ENCODE assay signal across 8 cellular contexts in the genomic region with DNA sequence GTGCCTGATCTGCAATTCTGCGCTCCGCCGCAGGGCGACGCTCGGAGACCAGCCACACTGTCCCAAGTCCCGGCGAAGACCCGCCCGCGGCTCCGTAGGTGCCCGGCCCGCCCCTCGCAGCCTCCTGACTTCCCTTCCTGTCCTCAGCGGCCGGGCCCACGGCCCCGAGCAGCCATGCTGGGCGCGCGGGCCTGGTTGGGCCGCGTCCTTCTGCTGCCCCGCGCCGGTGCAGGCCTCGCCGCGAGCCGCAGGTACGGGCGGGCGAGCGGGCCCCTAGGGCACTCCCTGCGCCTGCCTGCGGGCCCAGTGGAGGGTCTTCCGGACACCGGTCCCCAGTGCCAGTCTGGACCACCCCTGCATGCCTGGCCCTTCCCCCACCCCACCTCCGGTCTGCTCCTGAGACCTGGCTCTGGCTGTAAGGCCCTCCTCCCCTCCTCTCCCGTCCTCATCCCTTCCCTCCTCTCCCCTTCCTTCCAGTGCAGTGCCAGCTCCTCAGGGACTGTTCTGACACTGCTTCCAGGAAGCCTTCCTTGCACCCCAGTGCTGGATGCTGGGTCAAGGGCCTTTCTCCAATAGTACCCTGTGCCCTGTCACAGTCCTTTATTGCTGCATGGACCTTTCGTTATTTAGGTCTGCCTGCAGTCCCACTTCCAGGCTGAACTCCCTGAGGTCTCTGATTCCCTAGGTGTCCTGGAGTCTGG. TPM values are rescaled to one million over a fixed set of nuclear protein-coding genes. Genes with fewer than 3 reads are reported as not detected.
DNase-seq lines count a peak whose midpoint lies in the region; ATAC-seq and TF ChIP-seq lines count a peak whose summit lies in the region.

A gene (plus strand): TSS at position 140 of the 701 bp plus-strand sequence. CDS start 35 bp downstream, at position 175.

- peak within 1 kb of the TSS; percentile 80 for H3K27ac Mint-ChIP-seq in activated CD4-positive, alpha-beta T cell treated with anti-CD3 and anti-CD28 coated beads, Interleukin-2, amount 10 ng/mL, durations not matched to agents 24 days and 14 days

- peak; percentile 93 for TF ChIP-seq POLR2A in GM18951 (IDR thresholded peaks at IDR 0.05; ENCODE audit: extremely low read depth, insufficient read depth, insufficient read length)

- no peaks in the 10 kb centered on the region for H3K36me3 ChIP-seq in left lung

- peaks cover 16% of the 10 kb centered on the region for H3K4me1 Mint-ChIP-seq in activated CD4-positive, alpha-beta T cell treated with anti-CD3 and anti-CD28 coated beads, Interleukin-2, amount 10 ng/mL, durations not matched to agents 24 days and 14 days

- H3K4me3 ChIP-seq in coronary artery: peak within 1 kb of the TSS; percentile 87
- H3K4me3 ChIP-seq in left lung: peak within 1 kb of the TSS; percentile 53 to 54

- intact Hi-C loops in activated CD4-positive, alpha-beta T cell treated with anti-CD3 and anti-CD28 coated beads, Interleukin-2, amount 10 ng/mL, durations not matched to agents 24 days and 14 days (cut with micrococcal nuclease): loop anchor here (1.0 to 10.0 kb wide), 7 partner anchors 14 to 408 kb away; a partner anchor contains a TSS
- intact Hi-C loops in left lung (cut with DNase I): loop anchor here in 1 of 2 donors (10.0 kb wide), 1 partner anchor 408 kb away; no protein-coding TSS in a partner anchor

- H3K27me3 ChIP-seq in left lung: no peaks in the 10 kb centered on the region

- peaks cover 14 to 30% of the 10 kb centered on the region in 2 donors for H3K4me1 ChIP-seq in left lung

- H3K27me3 Mint-ChIP-seq in activated CD4-positive, alpha-beta T cell treated with anti-CD3 and anti-CD28 coated beads, Interleukin-2, amount 10 ng/mL, durations not matched to agents 24 days and 14 days: peaks cover 19% of the 10 kb centered on the region

- TF ChIP-seq CTCF in AG09319 (IDR thresholded peaks at IDR 0.05; ENCODE audit: low read depth, low read length) (peak; percentile 98), coronary artery (IDR thresholded peaks at IDR 0.05) (peak; percentile 95), left lung (IDR thresholded peaks at IDR 0.05) (peak; percentile 96 to 99)

- no peaks in the 10 kb centered on the region for H3K9me3 ChIP-seq in left lung

- no peaks in the 10 kb centered on the region for H3K36me3 Mint-ChIP-seq in activated CD4-positive, alpha-beta T cell treated with anti-CD3 and anti-CD28 coated beads, Interleukin-2, amount 10 ng/mL, durations not matched to agents 24 days and 14 days (ENCODE audit: low read depth)

- H3K4me3 Mint-ChIP-seq in activated CD4-positive, alpha-beta T cell treated with anti-CD3 and anti-CD28 coated beads, Interleukin-2, amount 10 ng/mL, durations not matched to agents 24 days and 14 days: peak within 1 kb of the TSS; percentile 83

- DNase-seq in AG09319 (ENCODE audit: extremely low read depth, low read depth): peak; percentile 78
- peak; percentile 89 for DNase-seq in NCI-H460 (ENCODE audit: extremely low read depth, low read depth)
- peak; percentile 96 for DNase-seq in activated CD4-positive, alpha-beta T cell treated with anti-CD3 and anti-CD28 coated beads, Interleukin-2, amount 10 ng/mL, durations not matched to agents 24 days and 14 days
- DNase-seq in coronary artery (ENCODE audit: low spot score): peak; percentile 92
- DNase-seq in left lung: peak; percentile 93 to 98
- DNase-seq in stimulated activated CD4-positive, alpha-beta T cell treated with anti-CD3 and anti-CD28 coated beads, Interleukin-2, amount 100 ng/mL, for 4 hours (ENCODE audit: low read depth): peak; percentile 74

- in situ Hi-C loops in GM18951 (cut with MboI; ENCODE audit: low sequenced_read_pairs, unreplicated experiment): no loop called here

- H3K27ac ChIP-seq in coronary artery: peak within 1 kb of the TSS; percentile 79 to 89
- peak within 1 kb of the TSS; percentile 70 to 72 for H3K27ac ChIP-seq in left lung

- ATAC-seq in HG03280 (IDR thresholded peaks at IDR 0.05; ENCODE audit: unreplicated experiment) (peak; percentile 68), left lung (peak; percentile 83)

- no peaks in the 10 kb centered on the region for H3K9me3 Mint-ChIP-seq in activated CD4-positive, alpha-beta T cell treated with anti-CD3 and anti-CD28 coated beads, Interleukin-2, amount 10 ng/mL, durations not matched to agents 24 days and 14 days

RNA-seq across cellular contexts. Expression of the gene that starts here (rescaled TPM):
- total RNA-seq in NCI-H460 (2014; rRNA removed; shearing (Covaris generic)): 73.6 and 82.8 TPM in 2 replicates
- 457 and 474 TPM in 2 replicates for polyA plus RNA-seq in NCI-H460 (2014; cell fraction: nucleus; rRNA removed)
- 21.6 and 22.4 TPM in 2 replicates for total RNA-seq in activated CD4-positive, alpha-beta T cell treated with anti-CD3 and anti-CD28 coated beads, Interleukin-2, amount 10 ng/mL, durations not matched to agents 24 days and 14 days
- 10 to 100 TPM; 37.6 to 57.2 TPM for total RNA-seq in left lung

Comparison
In these comparisons a context has a peak if more than half of its experiments do, and no peak if none do; other contexts are left out.
1. Peak in every context shown above with its lines: DNase-seq, ATAC-seq, H3K4me3 ChIP-seq and H3K27ac ChIP-seq.